Comparison of ENCODE assay signal across 21 cellular contexts in the genomic region with DNA sequence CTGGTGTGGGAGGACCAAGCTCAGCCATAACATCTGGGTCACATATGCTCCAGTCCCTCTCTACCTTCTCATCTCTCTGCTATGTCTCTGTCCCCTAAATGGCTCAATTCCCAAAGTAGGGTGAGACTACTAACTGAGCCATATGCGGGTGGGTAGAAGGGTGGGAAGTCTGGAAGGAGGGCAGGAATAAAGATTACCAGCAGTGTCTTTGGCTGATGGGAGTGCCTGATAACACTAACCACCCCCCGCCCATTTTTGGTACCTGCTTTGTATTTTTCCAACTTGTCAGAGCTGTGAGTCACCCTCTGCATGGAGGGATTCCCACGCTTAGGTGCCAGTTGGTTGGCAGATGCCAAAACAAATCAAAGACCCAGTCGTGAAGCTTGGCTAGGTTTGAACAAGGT. TPM values are rescaled to one million over a fixed set of nuclear protein-coding genes. Genes with fewer than 3 reads are reported as not detected.
DNase-seq lines count a peak whose midpoint lies in the region; ATAC-seq, FAIRE-seq and TF ChIP-seq lines count a peak whose summit lies in the region.
"Had no signal": no experiment of that assay in that cellular context is flagged by ENCODE, and none has a peak within 500 bp of the region (broad histone marks: within the 10 kb centered on the region; RNA-seq: fewer than 3 reads in every experiment).

No MANE protein-coding gene starts in this region.

- dilution Hi-C loops in keratinocyte (cut with MboI; ENCODE audit: extremely low pct_ligation_motif_present, low sequenced_read_pairs): no loop called here

- H3K4me3 ChIP-seq in breast epithelium (no peak overlapping the region), keratinocyte (ENCODE audit: control insufficient read depth in 2 of 3, extremely low read depth in 1 of 3, insufficient read depth in 2 of 3, low read depth in 1 of 3, low read length in 3 of 3) (no peak overlapping the region), SJCRH30 (no peak overlapping the region)
- H3K4me3 ChIP-seq: testis had no signal

- DNase-seq in MCF 10A (ENCODE audit: unreplicated experiment) (peak; percentile 87), breast epithelium (ENCODE audit: low spot score in 2 of 2) (no peak), SW480 (ENCODE audit: low spot score) (peak; percentile 68), keratinocyte (ENCODE audit: low read depth, low spot score) (no peak), NCI-H1694 (lab: John Stamatoyannopoulos, UW) (no peak), ACHN (no peak), SJCRH30 (no peak)
- DNase-seq: activated CD4-positive, alpha-beta T cell treated with anti-CD3 and anti-CD28 coated beads, Interleukin-2, amount 50 U/mL, for 48 hours; activated naive CD4-positive, alpha-beta T cell treated with anti-CD3 and anti-CD28 coated beads for 36 hours; cortex of kidney; DMS53; NCI-H2081 treated with DMSO at 0.1 percent for 48 hours; T-cell; testis; WERI-Rb-1 had no signal

- H3K27me3 Mint-ChIP-seq in MCF 10A (ENCODE audit: insufficient read depth, unreplicated experiment): peaks cover 15% of the 10 kb centered on the region

- H4K20me1 ChIP-seq in keratinocyte (ENCODE audit: control insufficient read depth, extremely low read depth, insufficient read depth, low read length): no peaks in the 10 kb centered on the region

- H3K4me1 Mint-ChIP-seq in MCF 10A (ENCODE audit: insufficient read depth, unreplicated experiment): peaks cover 8% of the 10 kb centered on the region

- no peaks in the 10 kb centered on the region for H3K9me1 ChIP-seq in keratinocyte (ENCODE audit: control insufficient read depth, extremely low read depth, insufficient read depth, low read length)

- intact Hi-C loops in MCF 10A (cut with micrococcal nuclease) (no loop called here), breast epithelium (cut with DNase I; ENCODE audit: low total_unique reads) (no loop called here)

- CTCF ChIA-PET in MCF 10A (lab: Yijun Ruan, JAX): interaction anchor here (0.7 kb wide), 1 partner anchor 295 kb away, joined by 4 read pairs; no protein-coding TSS in a partner anchor

- POLR2A ChIA-PET in MCF 10A (lab: Yijun Ruan, JAX): interaction anchor here (0.7 to 1.1 kb wide), 4 partner anchors 12 to 160 kb away, joined by 3 read pairs; no protein-coding TSS in a partner anchor

- TF ChIP-seq POLR2A in breast epithelium (IDR thresholded peaks at IDR 0.05): no peak

- in situ Hi-C loops in ACHN (cut with HindIII; ENCODE audit: low pct_ligation_motif_present, low pct_unique_long_range_greater_than_20kb, low sequenced_read_pairs): no loop called here

- no peaks in the 10 kb centered on the region for H3K36me3 ChIP-seq in breast epithelium
- H3K36me3 ChIP-seq in keratinocyte (ENCODE audit: control insufficient read depth in 2 of 2, extremely low read depth in 1 of 2, insufficient read depth in 2 of 2, low read length in 2 of 2): no peaks in the 10 kb centered on the region
- H3K36me3 ChIP-seq in SJCRH30: no peaks in the 10 kb centered on the region
- H3K36me3 ChIP-seq: WERI-Rb-1 had no signal

- H2AFZ ChIP-seq in keratinocyte (ENCODE audit: control insufficient read depth, low read length): no peak overlapping the region
- H2AFZ ChIP-seq: parathyroid adenoma had no signal

- H3K36me3 Mint-ChIP-seq in MCF 10A (ENCODE audit: insufficient read depth, unreplicated experiment): no peaks in the 10 kb centered on the region
- H3K36me3 Mint-ChIP-seq: T-cell had no signal

- no peaks in the 10 kb centered on the region for H3K9me3 Mint-ChIP-seq in MCF 10A (ENCODE audit: unreplicated experiment)
- H3K9me3 Mint-ChIP-seq: activated naive CD4-positive, alpha-beta T cell treated with anti-CD3 and anti-CD28 coated beads for 36 hours; T-cell had no signal

- peak; percentile 52 for FAIRE-seq in keratinocyte (lab: Jason Lieb, UNC)
- FAIRE-seq: astrocyte, GM19239 had no signal

- no TSS peak for BruUV-seq in MCF 10A (replicated peaks; lab: Mats Ljungman, UMichigan)

- ATAC-seq in HG03354 (IDR thresholded peaks at IDR 0.05; ENCODE audit: poor library complexity, severe bottlenecking, unreplicated experiment): no peak
- ATAC-seq: T-cell had no signal

- no peak overlapping the region for H3K9ac ChIP-seq in keratinocyte (ENCODE audit: control insufficient read depth, extremely low read depth, insufficient read depth, low read length)
- H3K9ac ChIP-seq: parathyroid adenoma had no signal

- TF ChIP-seq CTCF in MCF 10A (IDR thresholded peaks at IDR 0.05; ENCODE audit: unreplicated experiment): no peak
- TF ChIP-seq CTCF in breast epithelium (IDR thresholded peaks at IDR 0.05): no peak
- TF ChIP-seq CTCF in keratinocyte (optimal IDR thresholded peaks at IDR 0.05 in 1 of 3, IDR thresholded peaks at IDR 0.05 in 1 of 3, conservative IDR thresholded peaks at IDR 0.05 in 1 of 3; ENCODE audit: extremely low read depth in 1 of 3, insufficient read depth in 2 of 3, low read length in 3 of 3): no peak

- H3K4me1 ChIP-seq in breast epithelium (no peaks in the 10 kb centered on the region), keratinocyte (ENCODE audit: control insufficient read depth, extremely low read depth, insufficient read depth, low read length) (peaks cover 3% of the 10 kb centered on the region), SJCRH30 (no peaks in the 10 kb centered on the region)
- H3K4me1 ChIP-seq: parathyroid adenoma, testis had no signal

- H3K27ac Mint-ChIP-seq in MCF 10A (ENCODE audit: low read depth, unreplicated experiment): no peak overlapping the region
- H3K27ac Mint-ChIP-seq: activated naive CD4-positive, alpha-beta T cell treated with anti-CD3 and anti-CD28 coated beads for 36 hours; T-cell had no signal

- H3K27ac ChIP-seq in breast epithelium (no peak overlapping the region), keratinocyte (ENCODE audit: control insufficient read depth, insufficient read depth, low read length) (no peak overlapping the region), SJCRH30 (no peak overlapping the region)
- H3K27ac ChIP-seq: 22Rv1, C4-2B, parathyroid adenoma, testis, WERI-Rb-1 had no signal

- H3K4me2 ChIP-seq in keratinocyte (ENCODE audit: control insufficient read depth, extremely low read depth, insufficient read depth, low read depth, low read length): no peak overlapping the region

- H3K79me2 ChIP-seq in keratinocyte (ENCODE audit: control insufficient read depth, insufficient read depth, low read length): no peaks in the 10 kb centered on the region
- H3K79me2 ChIP-seq: parathyroid adenoma had no signal

- H3K27me3 ChIP-seq in breast epithelium (no peaks in the 10 kb centered on the region), keratinocyte (ENCODE audit: control insufficient read depth, extremely low read depth, insufficient read depth, low read length) (peaks cover 6% of the 10 kb centered on the region), SJCRH30 (no peaks in the 10 kb centered on the region)
- H3K27me3 ChIP-seq: testis had no signal

- no peak overlapping the region for H3K4me3 Mint-ChIP-seq in MCF 10A (ENCODE audit: unreplicated experiment)
- H3K4me3 Mint-ChIP-seq: activated naive CD4-positive, alpha-beta T cell treated with anti-CD3 and anti-CD28 coated beads for 36 hours; T-cell had no signal

- H3K9me3 ChIP-seq in breast epithelium (no peaks in the 10 kb centered on the region), keratinocyte (ENCODE audit: control insufficient read depth, low read depth, low read length) (no peaks in the 10 kb centered on the region), SJCRH30 (replicated peaks) (no peaks in the 10 kb centered on the region)
- H3K9me3 ChIP-seq: testis had no signal

RNA-seq across cellular contexts. Expression of gene SSBP3, which starts 14.9 kb away (rescaled TPM):
- 6.5 and 8.6 TPM in 2 replicates for total RNA-seq in MCF 10A (2022)
- 10 to 100 TPM; 21.3 to 28.0 (median 25.6) TPM for total RNA-seq in breast epithelium
- polyA plus RNA-seq in keratinocyte: 9.4 to 24.7 TPM (median 16.9 TPM) in 3 replicates
- polyA plus RNA-seq in keratinocyte (2011; ENCODE audit: low read depth): 11.6 TPM
- polyA plus RNA-seq in keratinocyte (2011; cell fraction: cytosol; rRNA removed): 14.3 and 20.5 TPM in 2 replicates
- 17.7 and 22.1 TPM in 2 replicates for polyA plus RNA-seq in keratinocyte (2011; cell fraction: nucleus; rRNA removed)
- polyA plus RNA-seq in keratinocyte (2012; ENCODE audit: low replicate concordance): 16.3 and 25.9 TPM in 2 replicates
- polyA minus RNA-seq in keratinocyte: 7.6 to 28.1 TPM (median 13.1 TPM) in 3 replicates
- polyA minus RNA-seq in keratinocyte (2011; cell fraction: cytosol; rRNA and poly(A)+ RNA removed): 16.7 TPM
- 5.7 and 7.1 TPM in 2 replicates for polyA minus RNA-seq in keratinocyte (2011; cell fraction: nucleus; rRNA and poly(A)+ RNA removed)
- total RNA-seq in SJCRH30 (2014; rRNA removed; shearing (Covaris generic)): 27.0 and 32.1 TPM in 2 replicates

Comparison
In these comparisons a context has a peak if more than half of its experiments do, and no peak if none do; other contexts are left out.
1. DNase-seq: peak in MCF 10A (single experiment) and SW480 (single experiment); none in breast epithelium (0 of 2), keratinocyte (single experiment), NCI-H1694 (single experiment), ACHN (single experiment) and SJCRH30 (0 of 2).